ENCODE assay signal across 8 cellular contexts in the genomic region with DNA sequence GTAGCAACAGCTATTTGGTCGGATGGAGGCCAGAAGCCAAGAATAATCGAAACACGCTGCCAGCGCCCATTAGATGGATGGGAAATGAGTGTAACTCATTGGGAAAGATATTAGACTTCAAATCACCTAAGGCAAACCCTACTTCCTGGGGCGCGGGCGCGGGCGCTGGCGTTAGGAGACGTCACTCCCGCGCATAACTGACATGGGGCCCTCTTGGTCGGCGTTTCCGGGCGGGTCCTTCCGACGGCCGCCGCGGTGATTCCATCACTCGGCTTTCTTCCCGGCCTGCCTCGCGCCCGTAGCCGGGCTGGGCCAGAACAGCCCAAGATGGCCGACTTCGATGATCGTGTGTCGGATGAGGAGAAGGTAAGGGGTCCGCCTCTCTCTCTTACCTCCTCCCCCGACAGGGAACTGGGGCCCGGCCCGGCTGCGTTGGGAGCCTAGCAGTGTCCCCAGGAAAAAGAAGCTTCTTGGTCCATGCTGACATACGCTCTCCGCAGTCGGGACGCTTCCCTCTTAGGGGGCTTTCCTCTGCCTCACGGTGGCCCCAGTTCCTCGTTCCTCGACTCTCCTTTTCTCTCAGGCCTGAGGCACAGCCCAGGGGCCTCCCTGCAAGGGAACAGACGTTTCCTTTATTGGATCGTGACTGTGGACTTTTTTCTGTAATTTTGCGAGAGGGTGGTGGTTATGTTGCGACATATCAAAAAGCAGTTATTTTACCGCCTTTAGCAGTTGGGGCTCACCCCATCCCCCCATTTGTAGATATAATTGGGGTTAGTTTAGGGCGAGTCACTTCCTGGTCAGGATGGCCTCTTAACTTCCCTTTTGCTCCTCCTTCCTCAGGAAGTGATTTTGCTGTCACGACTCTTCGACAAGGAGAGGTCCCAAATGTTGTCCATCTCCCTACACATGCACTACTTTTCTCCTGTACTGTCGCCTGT. TPM values are rescaled to one million over a fixed set of nuclear protein-coding genes. Genes with fewer than 3 reads are reported as not detected.
DNase-seq lines count a peak whose midpoint lies in the region; ATAC-seq and TF ChIP-seq lines count a peak whose summit lies in the region.

A gene (plus strand): TSS at position 315 of the 941 bp plus-strand sequence. CDS start 13 bp downstream, at position 328.

- peak; percentile 87 for DNase-seq in NCI-H1092 (lab: John Stamatoyannopoulos, UW)
- DNase-seq in SK-N-SH = peak; percentile 90
- DNase-seq in activated naive CD4-positive, alpha-beta T cell treated with anti-CD3 and anti-CD28 coated beads, Interleukin-2, amount 50 U/mL, for 16 hours = peak; percentile 88
- peak; percentile 91 for DNase-seq in globus pallidus (ENCODE audit: low spot score)
- peak; percentile 85 for DNase-seq in occipital lobe (lab: John Stamatoyannopoulos, UW)
- peak; percentile 95 to 97 for DNase-seq in suprapubic skin (ENCODE audit: low spot score in 2 of 2)

- H2AFZ ChIP-seq in SK-N-SH (ENCODE audit: low read depth) = peak within 1 kb of the TSS; percentile 92

- CTCF ChIA-PET in SK-N-SH (lab: Yijun Ruan, JAX) = interaction anchor here (0.7 to 3.4 kb wide), 9 partner anchors 10 to 229 kb away, joined by 3 to 22 read pairs (median 3); a partner anchor contains a TSS

- H3K9me3 ChIP-seq in SK-N-SH (no peaks in the 10 kb centered on the region), suprapubic skin (no peaks in the 10 kb centered on the region)

- no peak for TF ChIP-seq RAD21 in SK-N-SH (IDR thresholded peaks at IDR 0.05; ENCODE audit: low read length)

- peaks cover 33% of the 10 kb centered on the region for H4K20me1 ChIP-seq in SK-N-SH (ENCODE audit: insufficient read depth)

- ATAC-seq in HG02588 (IDR thresholded peaks at IDR 0.05; ENCODE audit: unreplicated experiment) = peak; percentile 84

- H3K4me2 ChIP-seq in SK-N-SH = peak within 1 kb of the TSS; percentile 99

- peaks cover 99% of the 10 kb centered on the region for H3K79me2 ChIP-seq in SK-N-SH (ENCODE audit: insufficient read depth)

- H3K4me3 ChIP-seq in GM08714 (ENCODE audit: low read length) (peak within 1 kb of the TSS; percentile 86), SK-N-SH (ENCODE audit: low read depth in 2 of 2, low read length in 1 of 2) (peak within 1 kb of the TSS; percentile 88 to 100), suprapubic skin (peak within 1 kb of the TSS; percentile 75)

- no peak for TF ChIP-seq EP300 in SK-N-SH (IDR thresholded peaks at IDR 0.05; ENCODE audit: borderline replicate concordance in 1 of 2, low read depth in 1 of 2, low read length in 1 of 2)
- no peak for TF ChIP-seq EP300 in suprapubic skin (IDR thresholded peaks at IDR 0.05)

- H3K27me3 ChIP-seq in SK-N-SH (ENCODE audit: insufficient read depth) (no peaks in the 10 kb centered on the region), suprapubic skin (no peaks in the 10 kb centered on the region)

- 0% methylated on average over 40 of the region's 53 CpGs for WGBS in SK-N-SH (ENCODE audit: low lambda C conversion rate)
- 2% methylated on average over 28 of the region's 53 CpGs for WGBS in suprapubic skin

- peaks cover 4 to 26% of the 10 kb centered on the region in 2 experiments for H3K36me3 ChIP-seq in SK-N-SH (replicated peaks in 1 of 2; ENCODE audit: control insufficient read depth in 1 of 2, insufficient read depth in 2 of 2, low read length in 1 of 2)
- peaks cover 5% of the 10 kb centered on the region for H3K36me3 ChIP-seq in suprapubic skin

- peak within 1 kb of the TSS; percentile 100 for H3K9ac ChIP-seq in SK-N-SH

- peak; percentile 69 to 93 for TF ChIP-seq POLR2A in suprapubic skin (IDR thresholded peaks at IDR 0.05)

- H3F3A ChIP-seq in SK-N-SH (replicated peaks; ENCODE audit: insufficient read depth) = peaks cover 30% of the 10 kb centered on the region

- POLR2A ChIA-PET in SK-N-SH (lab: Yijun Ruan, JAX) = interaction anchor here (0.7 to 1.9 kb wide), 3 partner anchors 53 to 118 kb away, joined by 3 to 14 read pairs (median 3); a partner anchor contains a TSS

- peaks cover 12 to 18% of the 10 kb centered on the region in 2 experiments; a peak in 3 of 4 replicates for H3K4me1 ChIP-seq in SK-N-SH (ENCODE audit: control insufficient read depth in 1 of 2, insufficient read depth in 2 of 2, low read depth in 1 of 2, low read length in 1 of 2)
- H3K4me1 ChIP-seq in suprapubic skin = peaks cover 61% of the 10 kb centered on the region

- H3K27ac ChIP-seq in SK-N-SH (ENCODE audit: low read depth in 2 of 2, low read length in 1 of 2) (peak within 1 kb of the TSS; percentile 94 to 99), suprapubic skin (peak within 1 kb of the TSS; percentile 97)

- TF ChIP-seq CTCF in SK-N-SH (IDR thresholded peaks at IDR 0.05) (no peak), suprapubic skin (IDR thresholded peaks at IDR 0.05) (no peak)

- no peaks in the 10 kb centered on the region for H3K9me2 ChIP-seq in SK-N-SH

TF ChIP-seq in SK-N-SH, 30 proteins besides CTCF, POLR2A, EP300 and RAD21 (continues in another document):
- TF ChIP-seq FOXJ3 (CRISPR knock-in tag; IDR thresholded peaks at IDR 0.05) = no peak
- TF ChIP-seq YY1 (IDR thresholded peaks at IDR 0.05; ENCODE audit: low read depth) = peak; percentile 97
- TF ChIP-seq, protein P1, sequence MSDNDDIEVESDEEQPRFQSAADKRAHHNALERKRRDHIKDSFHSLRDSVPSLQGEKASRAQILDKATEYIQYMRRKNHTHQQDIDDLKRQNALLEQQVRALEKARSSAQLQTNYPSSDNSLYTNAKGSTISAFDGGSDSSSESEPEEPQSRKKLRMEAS (IDR thresholded peaks at IDR 0.05; ENCODE audit: low read depth) = peak; percentile 91
- peak; percentile 81 for TF ChIP-seq ELF1 (IDR thresholded peaks at IDR 0.05)
- peak; percentile 67; the same call in 1 of the 2 replicates for TF ChIP-seq SIN3A (IDR thresholded peaks at IDR 0.05; ENCODE audit: borderline replicate concordance, low read depth, low read length)
- 0 out of 2 replicates have a peak, but pooled peaks have one; percentile 43 for TF ChIP-seq RCOR1 (IDR thresholded peaks at IDR 0.05; ENCODE audit: low read length)
- no peak for TF ChIP-seq MEF2A (IDR thresholded peaks at IDR 0.05; ENCODE audit: borderline replicate concordance, low read depth)
- TF ChIP-seq, protein P2, sequence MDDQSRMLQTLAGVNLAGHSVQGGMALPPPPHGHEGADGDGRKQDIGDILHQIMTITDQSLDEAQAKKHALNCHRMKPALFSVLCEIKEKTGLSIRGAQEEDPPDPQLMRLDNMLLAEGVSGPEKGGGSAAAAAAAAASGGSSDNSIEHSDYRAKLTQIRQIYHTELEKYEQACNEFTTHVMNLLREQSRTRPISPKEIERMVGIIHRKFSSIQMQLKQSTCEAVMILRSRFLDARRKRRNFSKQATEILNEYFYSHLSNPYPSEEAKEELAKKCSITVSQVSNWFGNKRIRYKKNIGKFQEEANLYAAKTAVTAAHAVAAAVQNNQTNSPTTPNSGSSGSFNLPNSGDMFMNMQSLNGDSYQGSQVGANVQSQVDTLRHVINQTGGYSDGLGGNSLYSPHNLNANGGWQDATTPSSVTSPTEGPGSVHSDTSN (IDR thresholded peaks at IDR 0.05) = peak; percentile 80
- peak; percentile 66 for TF ChIP-seq MXI1 (IDR thresholded peaks at IDR 0.05; ENCODE audit: low read depth, low read length)
- TF ChIP-seq TEAD4 (IDR thresholded peaks at IDR 0.05; ENCODE audit: borderline replicate concordance, insufficient read depth) = no peak
- no peak for TF ChIP-seq EZH2phosphoT487 (IDR thresholded peaks at IDR 0.05; ENCODE audit: borderline replicate concordance, low read depth)
- peak; percentile 94 for TF ChIP-seq POLR2AphosphoS5 (IDR thresholded peaks at IDR 0.05; ENCODE audit: low read depth, low read length)
- TF ChIP-seq GABPA (IDR thresholded peaks at IDR 0.05; ENCODE audit: low read depth) = peak; percentile 78
- TF ChIP-seq, protein P3, sequence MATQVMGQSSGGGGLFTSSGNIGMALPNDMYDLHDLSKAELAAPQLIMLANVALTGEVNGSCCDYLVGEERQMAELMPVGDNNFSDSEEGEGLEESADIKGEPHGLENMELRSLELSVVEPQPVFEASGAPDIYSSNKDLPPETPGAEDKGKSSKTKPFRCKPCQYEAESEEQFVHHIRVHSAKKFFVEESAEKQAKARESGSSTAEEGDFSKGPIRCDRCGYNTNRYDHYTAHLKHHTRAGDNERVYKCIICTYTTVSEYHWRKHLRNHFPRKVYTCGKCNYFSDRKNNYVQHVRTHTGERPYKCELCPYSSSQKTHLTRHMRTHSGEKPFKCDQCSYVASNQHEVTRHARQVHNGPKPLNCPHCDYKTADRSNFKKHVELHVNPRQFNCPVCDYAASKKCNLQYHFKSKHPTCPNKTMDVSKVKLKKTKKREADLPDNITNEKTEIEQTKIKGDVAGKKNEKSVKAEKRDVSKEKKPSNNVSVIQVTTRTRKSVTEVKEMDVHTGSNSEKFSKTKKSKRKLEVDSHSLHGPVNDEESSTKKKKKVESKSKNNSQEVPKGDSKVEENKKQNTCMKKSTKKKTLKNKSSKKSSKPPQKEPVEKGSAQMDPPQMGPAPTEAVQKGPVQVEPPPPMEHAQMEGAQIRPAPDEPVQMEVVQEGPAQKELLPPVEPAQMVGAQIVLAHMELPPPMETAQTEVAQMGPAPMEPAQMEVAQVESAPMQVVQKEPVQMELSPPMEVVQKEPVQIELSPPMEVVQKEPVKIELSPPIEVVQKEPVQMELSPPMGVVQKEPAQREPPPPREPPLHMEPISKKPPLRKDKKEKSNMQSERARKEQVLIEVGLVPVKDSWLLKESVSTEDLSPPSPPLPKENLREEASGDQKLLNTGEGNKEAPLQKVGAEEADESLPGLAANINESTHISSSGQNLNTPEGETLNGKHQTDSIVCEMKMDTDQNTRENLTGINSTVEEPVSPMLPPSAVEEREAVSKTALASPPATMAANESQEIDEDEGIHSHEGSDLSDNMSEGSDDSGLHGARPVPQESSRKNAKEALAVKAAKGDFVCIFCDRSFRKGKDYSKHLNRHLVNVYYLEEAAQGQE (IDR thresholded peaks at IDR 0.05; ENCODE audit: low read depth, low read length) = peak; percentile 30
- TF ChIP-seq CHD2 (IDR thresholded peaks at IDR 0.05; ENCODE audit: low read length, partially characterized antibody) = peak; percentile 54

RNA-seq across cellular contexts. Expression of the gene that starts here (rescaled TPM):
- 50.8 and 71.8 TPM in 2 replicates for polyA plus RNA-seq in SK-N-SH (2012; rRNA removed)
- polyA plus RNA-seq in SK-N-SH (2012; cell fraction: cytosol; rRNA removed) = 88.4 and 108 TPM in 2 replicates
- 29.4 and 68.1 TPM in 2 replicates for polyA plus RNA-seq in SK-N-SH (2012; cell fraction: nucleus; rRNA removed)
- total RNA-seq in occipital lobe (83.3 TPM), suprapubic skin (100 to 1,000 TPM; 134 to 218 (median 200) TPM)

Comparison
In these comparisons a context has a peak if more than half of its experiments do, and no peak if none do; other contexts are left out.
1. Peak in every context shown above with its lines: DNase-seq, ATAC-seq, H3K4me3 ChIP-seq and H3K27ac ChIP-seq.